ENCODE assay signal across 9 cellular contexts in genomic region chr2:10864888-10865551, GRCh38. TPM values are rescaled to one million over a fixed set of nuclear protein-coding genes. Genes with fewer than 3 reads are reported as not detected.
DNase-seq lines count a peak whose midpoint lies in the region; ATAC-seq and TF ChIP-seq lines count a peak whose summit lies in the region.
"Had no signal": no experiment of that assay in that cellular context is flagged by ENCODE, and none has a peak within 500 bp of the region (broad histone marks: within the 10 kb centered on the region; RNA-seq: fewer than 3 reads in every experiment).

No MANE protein-coding gene starts in this region.

- no peak for DNase-seq in CD14-positive monocyte (ENCODE audit: low spot score)
- DNase-seq in WERI-Rb-1: no peak
- DNase-seq in neural crest cell (ENCODE audit: low read depth, low spot score): no peak
- DNase-seq in T-helper 9 cell: no peak
- DNase-seq in NCI-H82 (lab: John Stamatoyannopoulos, UW): no peak
- no peak for DNase-seq in HUDEP-2 (lab: John Stamatoyannopoulos, UW; ENCODE audit: unreplicated experiment in 76 of 76)

- H3K4me3 Mint-ChIP-seq in CD14-positive monocyte (peak overlapping the region in 1 of 2 donors; percentile 51), neural crest cell (no peak overlapping the region)

- H3K27me3 Mint-ChIP-seq in CD14-positive monocyte (ENCODE audit: low read depth in 3 of 3) (peaks cover 15 to 32% (median 24%) of the 10 kb centered on the region in 3 donors), neural crest cell (ENCODE audit: low read depth) (peaks cover 7% of the 10 kb centered on the region)

- no peaks in the 10 kb centered on the region for H3K27me3 ChIP-seq in WERI-Rb-1 (ENCODE audit: insufficient read depth, low read depth, severe bottlenecking)
- H3K27me3 ChIP-seq: cardiac muscle cell had no signal

- H3K36me3 Mint-ChIP-seq in CD14-positive monocyte (no peaks in the 10 kb centered on the region), neural crest cell (ENCODE audit: low read depth) (no peaks in the 10 kb centered on the region)

- H3K4me1 Mint-ChIP-seq in CD14-positive monocyte (peaks cover 35% of the 10 kb centered on the region), neural crest cell (peaks cover 11% of the 10 kb centered on the region)

- H3K27ac Mint-ChIP-seq in CD14-positive monocyte (peak overlapping the region in 2 of 7 donors; percentile 20 to 41), neural crest cell (ENCODE audit: unreplicated experiment) (no peak overlapping the region)

- peak; percentile 95 for ATAC-seq in GM18870 (IDR thresholded peaks at IDR 0.05; ENCODE audit: unreplicated experiment)
- ATAC-seq in HG02973 (IDR thresholded peaks at IDR 0.05; ENCODE audit: unreplicated experiment): peak; percentile 87

- intact Hi-C loops in CD14-positive monocyte (cut with micrococcal nuclease): no loop called here

- H3K27ac ChIP-seq in WERI-Rb-1: no peak overlapping the region

- no peaks in the 10 kb centered on the region for H3K9me3 ChIP-seq in WERI-Rb-1 (ENCODE audit: severe bottlenecking)

- TF ChIP-seq CTCF in CD14-positive monocyte (IDR thresholded peaks at IDR 0.05) (peak; percentile 67), WERI-Rb-1 (IDR thresholded peaks at IDR 0.05; ENCODE audit: low read depth, low read length) (peak; percentile 29; the same call in 1 of the 2 replicates), neural crest cell (conservative IDR thresholded peaks at IDR 0.05) (peak; percentile 33)

- H3K36me3 ChIP-seq in WERI-Rb-1: no peaks in the 10 kb centered on the region
- H3K36me3 ChIP-seq: cardiac muscle cell had no signal

- no peak overlapping the region for H3K4me3 ChIP-seq in WERI-Rb-1 (ENCODE audit: low read depth, low read length)
- H3K4me3 ChIP-seq: cardiac muscle cell had no signal

- peaks cover 0 to 3% (median 0%) of the 10 kb centered on the region in 7 donors for H3K9me3 Mint-ChIP-seq in CD14-positive monocyte
- no peaks in the 10 kb centered on the region for H3K9me3 Mint-ChIP-seq in neural crest cell

RNA-seq across cellular contexts. Expression of gene KCNF1, which starts 46.7 kb away (rescaled TPM):
- not detected for polyA plus RNA-seq in CD14-positive monocyte
- 0.93 and 1.1 TPM in 2 replicates for total RNA-seq in neural crest cell

RNA-seq across cellular contexts. Expression of gene PDIA6, which starts 52.4 kb away (rescaled TPM):
- 100 to 1,000 TPM; 166 to 187 TPM for polyA plus RNA-seq in CD14-positive monocyte
- 235 and 248 TPM in 2 replicates for total RNA-seq in neural crest cell
